17 cellular contexts compared by ENCODE assay signal in the genomic region with DNA sequence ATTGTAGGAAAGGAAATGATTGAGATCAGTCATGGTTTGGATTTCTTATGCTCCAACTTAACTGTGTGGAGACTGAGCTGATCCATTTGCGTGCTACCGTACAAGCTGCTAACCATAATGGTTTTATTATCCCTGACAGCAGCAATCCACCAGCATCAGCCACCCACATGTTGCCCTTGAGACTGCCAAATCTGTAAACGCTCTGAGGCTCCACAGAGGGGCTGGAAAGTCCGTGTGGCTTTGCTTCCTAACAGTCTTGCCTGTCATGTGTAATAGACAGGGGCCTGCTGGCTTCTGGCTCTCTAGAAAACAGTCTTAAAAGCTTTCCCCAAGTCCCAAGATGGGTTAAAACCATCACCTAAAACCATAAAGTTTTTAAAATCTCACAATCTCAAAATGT. TPM values are rescaled to one million over a fixed set of nuclear protein-coding genes. Genes with fewer than 3 reads are reported as not detected.
DNase-seq lines count a peak whose midpoint lies in the region; ATAC-seq and TF ChIP-seq lines count a peak whose summit lies in the region.
"Had no signal": no experiment of that assay in that cellular context is flagged by ENCODE, and none has a peak within 500 bp of the region (broad histone marks: within the 10 kb centered on the region; RNA-seq: fewer than 3 reads in every experiment).

No MANE protein-coding gene starts in this region.

- H3K9me3 Mint-ChIP-seq in activated B cell treated with CpG ODN at 0.5 μM for 24 hours (no peaks in the 10 kb centered on the region), nephron progenitor cell (no peaks in the 10 kb centered on the region)
- H3K9me3 Mint-ChIP-seq: activated naive CD4-positive, alpha-beta T cell treated with anti-CD3 and anti-CD28 coated beads for 36 hours had no signal

- POLR2A ChIA-PET in BJ (lab: Charles Lee), result no interaction called here
- POLR2A ChIA-PET in activated B cell treated with CpG ODN at 0.5 μM for 24 hours (lab: Charles Lee), result no interaction called here

- no peak overlapping the region for H3K4me3 ChIP-seq in BJ (ENCODE audit: low read depth, low read length)
- H3K4me3 ChIP-seq in foreskin fibroblast (ENCODE audit: low read depth in 1 of 2, low read length in 2 of 2), result no peak overlapping the region
- H3K4me3 ChIP-seq in mammary epithelial cell (replicated peaks in 1 of 3; ENCODE audit: insufficient read depth in 1 of 3, low read depth in 2 of 3, low read length in 3 of 3), result no peak overlapping the region

- peaks cover 5% of the 10 kb centered on the region for H3K4me1 ChIP-seq in mammary epithelial cell (ENCODE audit: insufficient read depth, low read length)

- H2AFZ ChIP-seq in mammary epithelial cell (ENCODE audit: low read depth, low read length), result no peak overlapping the region

- in situ Hi-C loops in mammary epithelial cell (cut with MboI; ENCODE audit: low sequenced_read_pairs in 2 of 2), result no loop called here

- no peak overlapping the region for H3K4me2 ChIP-seq in mammary epithelial cell (ENCODE audit: insufficient read depth, low read depth, low read length)
- H3K4me2 ChIP-seq: KMS-11 had no signal

- H3K9ac ChIP-seq in mammary epithelial cell (ENCODE audit: insufficient read depth, low read length), result no peak overlapping the region
- H3K9ac ChIP-seq: KMS-11 had no signal

- no peaks in the 10 kb centered on the region for H3K9me3 ChIP-seq in mammary epithelial cell (replicated peaks; ENCODE audit: insufficient read depth, low read length)

- H3K27ac Mint-ChIP-seq in activated B cell treated with CpG ODN at 0.5 μM for 24 hours (peak overlapping the region; percentile 50), nephron progenitor cell (peak overlapping the region; percentile 20)
- H3K27ac Mint-ChIP-seq: activated naive CD4-positive, alpha-beta T cell treated with anti-CD3 and anti-CD28 coated beads for 36 hours had no signal

- H3K27ac ChIP-seq in mammary epithelial cell (ENCODE audit: insufficient read depth, low read depth, low read length), result no peak overlapping the region
- H3K27ac ChIP-seq: KMS-11 had no signal

- H3K4me1 Mint-ChIP-seq in activated B cell treated with CpG ODN at 0.5 μM for 24 hours, result peaks cover 4% of the 10 kb centered on the region
- H3K4me1 Mint-ChIP-seq in nephron progenitor cell, result peaks cover 32% of the 10 kb centered on the region

- no TSS peak for BruUV-seq in mammary epithelial cell (replicated peaks; lab: Mats Ljungman, UMichigan)

- H3K27me3 ChIP-seq in BJ (ENCODE audit: control insufficient read depth, insufficient read depth, low read length) (no peaks in the 10 kb centered on the region), mammary epithelial cell (ENCODE audit: insufficient read depth, low read length) (no peaks in the 10 kb centered on the region)

- H3K27me3 Mint-ChIP-seq in activated B cell treated with CpG ODN at 0.5 μM for 24 hours (no peaks in the 10 kb centered on the region), nephron progenitor cell (ENCODE audit: low read depth, poor library complexity) (no peaks in the 10 kb centered on the region)

- H4K20me1 ChIP-seq in mammary epithelial cell (ENCODE audit: insufficient read depth, low read length), result no peaks in the 10 kb centered on the region

- H3K36me3 ChIP-seq in BJ (ENCODE audit: control insufficient read depth, insufficient read depth, low read length) (peaks cover 5% of the 10 kb centered on the region), mammary epithelial cell (ENCODE audit: insufficient read depth, low read length) (peaks cover 2% of the 10 kb centered on the region)

- intact Hi-C loops in activated B cell treated with CpG ODN at 0.5 μM for 24 hours (cut with micrococcal nuclease) (no loop called here), mammary epithelial cell (cut with micrococcal nuclease) (no loop called here)

- DNase-seq in BJ (ENCODE audit: low read depth) (peak; percentile 53), activated B cell treated with CpG ODN at 0.5 μM for 24 hours (no peak), foreskin fibroblast (peak; percentile 78 to 86), nephron progenitor cell (no peak), NCI-H510A (lab: John Stamatoyannopoulos, UW) (no peak), SIG-M5 treated with dmso at 0.1 percent for 504 hours (lab: John Stamatoyannopoulos, UW; ENCODE audit: unreplicated experiment) (no peak), mammary epithelial cell (no peak), islet precursor cell (no peak)
- DNase-seq: activated CD4-positive, CD25-positive, alpha-beta regulatory T cell treated with anti-CD3 and anti-CD28 coated beads, Interleukin-2, amount 50 U/mL, for 72 hours; activated naive CD4-positive, alpha-beta T cell treated with anti-CD3 and anti-CD28 coated beads for 36 hours; central memory CD4-positive, alpha-beta T cell; DMS153; H7; hippocampal formation; NCI-H1417 treated with DMSO at 0.1 percent for 48 hours; NCI-H345 had no signal

- H3K36me3 Mint-ChIP-seq in activated B cell treated with CpG ODN at 0.5 μM for 24 hours (ENCODE audit: low read depth) (peaks cover 91% of the 10 kb centered on the region), nephron progenitor cell (ENCODE audit: low read depth) (peaks cover 45% of the 10 kb centered on the region)

- ATAC-seq in activated B cell treated with CpG ODN at 0.5 μM for 24 hours (ENCODE audit: low read depth), result no peak

- H3K4me3 Mint-ChIP-seq in activated B cell treated with CpG ODN at 0.5 μM for 24 hours, result no peak overlapping the region
- no peak overlapping the region for H3K4me3 Mint-ChIP-seq in nephron progenitor cell
- H3K4me3 Mint-ChIP-seq: activated naive CD4-positive, alpha-beta T cell treated with anti-CD3 and anti-CD28 coated beads for 36 hours had no signal

- dilution Hi-C loops in mammary epithelial cell (cut with HindIII; ENCODE audit: low sequenced_read_pairs), result no loop called here

- TF ChIP-seq CTCF in BJ (IDR thresholded peaks at IDR 0.05; ENCODE audit: insufficient read depth, low read depth, low read length) (no peak), activated B cell treated with CpG ODN at 0.5 μM for 24 hours (IDR thresholded peaks at IDR 0.05) (no peak), foreskin fibroblast (IDR thresholded peaks at IDR 0.05; ENCODE audit: low read depth, low read length) (no peak), nephron progenitor cell (IDR thresholded peaks at IDR 0.05) (no peak), mammary epithelial cell (conservative IDR thresholded peaks at IDR 0.05 in 1 of 2, IDR thresholded peaks at IDR 0.05 in 1 of 2; ENCODE audit: extremely low read depth in 1 of 2, insufficient read depth in 1 of 2, low read depth in 1 of 2, low read length in 2 of 2) (no peak)

- 75% methylated on average over 4 of the region's 4 CpGs for WGBS in mammary epithelial cell (ENCODE audit: low coverage, missing lambda C conversion rate)

- CTCF ChIA-PET in BJ (lab: Yijun Ruan, JAX), result interaction anchor here (0.6 to 2.7 kb wide), 6 partner anchors 13 to 772 kb away, joined by 3 to 10 read pairs (median 4); no protein-coding TSS in a partner anchor
- CTCF ChIA-PET in activated B cell treated with CpG ODN at 0.5 μM for 24 hours (lab: Charles Lee), result interaction anchor here (1.7 kb wide), 1 partner anchor 11 kb away, joined by 3 read pairs; no protein-coding TSS in a partner anchor
- CTCF ChIA-PET in mammary epithelial cell (lab: Charles Lee; ENCODE audit: low non-redundant PET), result no interaction called here

- no peaks in the 10 kb centered on the region for H3K79me2 ChIP-seq in mammary epithelial cell (ENCODE audit: insufficient read depth, low read length)

RNA-seq across cellular contexts. Expression of gene ATG16L2, which starts 30.1 kb away (rescaled TPM):
- 8.3 and 10.1 TPM in 2 replicates for polyA plus RNA-seq in BJ (2011; rRNA removed)
- 3.3 and 4.6 TPM in 2 replicates for polyA minus RNA-seq in BJ (2011; rRNA and poly(A)+ RNA removed)
- 73.5 and 96.7 TPM in 2 replicates for total RNA-seq in activated B cell treated with CpG ODN at 0.5 μM for 24 hours
- 10 to 100 TPM in 1 of 2 donors, 1 to 10 TPM in 1; 3.3 to 23.0 TPM for total RNA-seq in mammary epithelial cell
- polyA plus RNA-seq in mammary epithelial cell, result 10.9 TPM
- polyA minus RNA-seq in mammary epithelial cell, result 2.4 TPM

RNA-seq across cellular contexts. Expression of gene STARD10, which starts 50.5 kb away (rescaled TPM):
- polyA plus RNA-seq in BJ (2011; rRNA removed) (25.4 and 37.1 TPM in 2 replicates), mammary epithelial cell (73.7 TPM)
- polyA minus RNA-seq in BJ (2011; rRNA and poly(A)+ RNA removed), result 10.8 and 32.9 TPM in 2 replicates
- total RNA-seq in activated B cell treated with CpG ODN at 0.5 μM for 24 hours (42.6 and 46.8 TPM in 2 replicates), mammary epithelial cell (10 to 100 TPM; 32.8 to 63.0 TPM)
- 67.3 TPM for polyA minus RNA-seq in mammary epithelial cell

Comparison
In these comparisons a context has a peak if more than half of its experiments do, and no peak if none do; other contexts are left out.
1. DNase-seq: peak in BJ (single experiment) and foreskin fibroblast (2 of 2); none in activated B cell treated with CpG ODN at 0.5 μM for 24 hours (single experiment), nephron progenitor cell (single experiment), NCI-H510A (single experiment), SIG-M5 treated with dmso at 0.1 percent for 504 hours (single experiment), mammary epithelial cell (single experiment) and islet precursor cell (single experiment).